Comparison of ENCODE assay signal across 29 cellular contexts in the genomic region with DNA sequence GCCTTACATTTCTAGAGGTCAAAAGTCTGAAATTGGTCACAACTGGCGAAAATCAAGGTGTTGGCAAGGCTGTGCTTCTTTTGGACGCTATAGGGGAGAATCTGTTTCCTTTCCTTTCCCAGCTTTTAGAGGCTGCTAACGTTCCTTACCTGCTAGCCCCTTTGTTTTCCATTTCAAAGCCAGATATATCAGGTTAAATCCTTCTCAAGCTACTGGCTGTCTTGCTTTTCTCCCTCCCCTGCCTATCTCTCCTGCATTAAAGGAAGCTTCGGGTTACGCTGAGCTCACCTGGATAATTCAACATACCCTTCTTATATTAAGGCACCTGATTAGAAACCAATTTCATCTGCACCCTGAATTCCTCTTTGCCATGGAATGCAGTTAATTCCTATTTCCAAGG.
"Had no signal": no experiment of that assay in that cellular context is flagged by ENCODE, and none has a peak within 500 bp of the region (broad histone marks: within the 10 kb centered on the region; RNA-seq: fewer than 3 reads in every experiment).

No MANE protein-coding gene starts in this region.

- H3K27ac Mint-ChIP-seq: natural killer cell treated with Interleukin-12 subunit alpha and Interleukin-12 subunit beta and Interleukin-15 and Interleukin-18, amount 100 ng/mL, for 72 hours; nephron progenitor cell; progenitor cell of endocrine pancreas; stimulated activated effector memory CD8-positive, alpha-beta T cell treated with anti-CD3 and anti-CD28 coated beads, Interleukin-12 subunit alpha, Interleukin-12 subunit beta, amount 100 ng/mL, for 72 hours; stimulated activated naive B cell treated with anti-CD40 and anti-IgM and Interleukin-4, amounts not matched to agents 10 μg/mL and 1 μg/mL and 100 μg/mL, for 72 hours; stimulated activated naive CD8-positive, alpha-beta T cell treated with anti-CD3 and anti-CD28 coated beads, Interleukin-15, Interleukin-2, amounts not matched to agents 100 ng/mL and 50 ng/mL, for 24 hours had no signal

- H3K9me3 ChIP-seq: neutrophil, pancreas, psoas muscle, right lobe of liver, sigmoid colon, stomach, thoracic aorta, thyroid gland, tibial nerve, upper lobe of left lung, vagina had no signal

- DNase-seq: nephron progenitor cell; nucleus accumbens; pancreas; posterior cingulate gyrus; psoas muscle; right cardiac atrium; right lobe of liver; sigmoid colon; small intestine; stimulated activated CD4-positive, alpha-beta T cell treated with anti-CD3 and anti-CD28 coated beads, Interleukin-15, amount 100 ng/mL, for 24 hours; stimulated activated CD4-positive, alpha-beta T cell treated with anti-CD3 and anti-CD28 coated beads, Interleukin-2, amount 100 ng/mL, for 24 hours; stimulated activated CD4-positive, alpha-beta T cell treated with anti-CD3 and anti-CD28 coated beads, Interleukin-2, amount 100 ng/mL, for 48 hours; stimulated activated CD4-positive, alpha-beta T cell treated with anti-CD3 and anti-CD28 coated beads, Interleukin-4, amount 100 ng/mL, for 24 hours; stimulated activated naive B cell treated with anti-CD40 and anti-IgM and Interleukin-4, amounts not matched to agents 10 μg/mL and 1 μg/mL and 100 μg/mL, for 72 hours; stimulated activated naive CD4-positive, alpha-beta T cell treated with Interleukin-2 at 50 U/mL for 16 hours; stomach; thyroid gland; trophoblast cell; upper lobe of left lung had no signal

- FAIRE-seq: pancreas, small intestine, urothelium cell line had no signal

- H3K27me3 Mint-ChIP-seq: natural killer cell treated with Interleukin-12 subunit alpha and Interleukin-12 subunit beta and Interleukin-15 and Interleukin-18, amount 100 ng/mL, for 72 hours; progenitor cell of endocrine pancreas; stimulated activated naive B cell treated with anti-CD40 and anti-IgM and Interleukin-4, amounts not matched to agents 10 μg/mL and 1 μg/mL and 100 μg/mL, for 72 hours; stimulated activated naive CD8-positive, alpha-beta T cell treated with anti-CD3 and anti-CD28 coated beads, Interleukin-15, Interleukin-2, amounts not matched to agents 100 ng/mL and 50 ng/mL, for 24 hours had no signal

- H3K36me3 ChIP-seq: neutrophil, pancreas, right lobe of liver, sigmoid colon, stomach, thoracic aorta, thyroid gland, tibial nerve, upper lobe of left lung, vagina had no signal

- ATAC-seq: natural killer cell treated with Interleukin-12 subunit alpha and Interleukin-12 subunit beta and Interleukin-15 and Interleukin-18, amount 100 ng/mL, for 72 hours; pancreas; psoas muscle; right cardiac atrium; right lobe of liver; stimulated activated effector memory CD8-positive, alpha-beta T cell treated with anti-CD3 and anti-CD28 coated beads, Interleukin-12 subunit alpha, Interleukin-12 subunit beta, amount 100 ng/mL, for 72 hours; stimulated activated naive B cell treated with anti-CD40 and anti-IgM and Interleukin-4, amounts not matched to agents 10 μg/mL and 1 μg/mL and 100 μg/mL, for 72 hours had no signal

- H3K9me3 Mint-ChIP-seq: nephron progenitor cell; stimulated activated effector memory CD8-positive, alpha-beta T cell treated with anti-CD3 and anti-CD28 coated beads, Interleukin-12 subunit alpha, Interleukin-12 subunit beta, amount 100 ng/mL, for 72 hours; stimulated activated naive CD8-positive, alpha-beta T cell treated with anti-CD3 and anti-CD28 coated beads, Interleukin-15, Interleukin-2, amounts not matched to agents 100 ng/mL and 50 ng/mL, for 24 hours had no signal

- H3K4me3 ChIP-seq: pancreas, psoas muscle, right lobe of liver, sigmoid colon, stomach, thoracic aorta, thyroid gland, tibial nerve, upper lobe of left lung, vagina had no signal

- H3K4me1 ChIP-seq: pancreas, psoas muscle, right lobe of liver, sigmoid colon, stomach, thyroid gland, tibial nerve, upper lobe of left lung, vagina had no signal

- H3K27ac ChIP-seq: neutrophil, pancreas, psoas muscle, right lobe of liver, sigmoid colon, stomach, thoracic aorta, thyroid gland, tibial nerve, upper lobe of left lung, vagina had no signal

- H3K36me3 Mint-ChIP-seq: natural killer cell treated with Interleukin-12 subunit alpha and Interleukin-12 subunit beta and Interleukin-15 and Interleukin-18, amount 100 ng/mL, for 72 hours; stimulated activated effector memory CD8-positive, alpha-beta T cell treated with anti-CD3 and anti-CD28 coated beads, Interleukin-12 subunit alpha, Interleukin-12 subunit beta, amount 100 ng/mL, for 72 hours; stimulated activated naive B cell treated with anti-CD40 and anti-IgM and Interleukin-4, amounts not matched to agents 10 μg/mL and 1 μg/mL and 100 μg/mL, for 72 hours had no signal

- H3K4me1 Mint-ChIP-seq: nephron progenitor cell; neural crest cell; stimulated activated effector memory CD8-positive, alpha-beta T cell treated with anti-CD3 and anti-CD28 coated beads, Interleukin-12 subunit alpha, Interleukin-12 subunit beta, amount 100 ng/mL, for 72 hours; stimulated activated naive B cell treated with anti-CD40 and anti-IgM and Interleukin-4, amounts not matched to agents 10 μg/mL and 1 μg/mL and 100 μg/mL, for 72 hours had no signal

- H3K4me3 Mint-ChIP-seq: natural killer cell treated with Interleukin-12 subunit alpha and Interleukin-12 subunit beta and Interleukin-15 and Interleukin-18, amount 100 ng/mL, for 72 hours; nephron progenitor cell; neural crest cell; stimulated activated effector memory CD8-positive, alpha-beta T cell treated with anti-CD3 and anti-CD28 coated beads, Interleukin-12 subunit alpha, Interleukin-12 subunit beta, amount 100 ng/mL, for 72 hours; stimulated activated naive B cell treated with anti-CD40 and anti-IgM and Interleukin-4, amounts not matched to agents 10 μg/mL and 1 μg/mL and 100 μg/mL, for 72 hours; stimulated activated naive CD8-positive, alpha-beta T cell treated with anti-CD3 and anti-CD28 coated beads, Interleukin-15, Interleukin-2, amounts not matched to agents 100 ng/mL and 50 ng/mL, for 24 hours had no signal

- H3K27me3 ChIP-seq: neutrophil, pancreas, right lobe of liver, sigmoid colon, stomach, thyroid gland, tibial nerve, upper lobe of left lung, vagina had no signal
